In the genomic region with DNA sequence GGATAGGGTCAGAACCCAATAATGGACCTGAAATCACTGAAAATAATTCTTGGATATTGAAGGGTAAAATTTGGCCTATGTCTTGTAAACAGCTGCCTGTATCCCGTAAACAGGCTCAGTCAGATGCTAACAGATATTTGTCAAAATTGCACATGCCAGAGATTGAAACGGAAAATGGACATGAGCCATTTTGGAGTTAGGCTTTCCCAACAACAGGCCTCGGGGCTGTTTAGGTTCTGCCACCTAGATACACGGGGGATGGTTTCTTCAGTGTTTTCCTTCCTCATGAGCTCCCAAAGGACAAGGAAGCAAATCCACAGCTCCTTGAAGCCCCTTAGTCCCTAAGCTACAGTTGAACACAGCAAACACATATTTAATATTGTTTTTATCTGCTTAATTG, we compare ENCODE assay signal across 38 cellular contexts.
"Had no signal": no experiment of that assay in that cellular context is flagged by ENCODE, and none has a peak within 500 bp of the region (broad histone marks: within the 10 kb centered on the region; RNA-seq: fewer than 3 reads in every experiment).

No MANE protein-coding gene starts in this region.

- ATAC-seq: activated naive CD4-positive, alpha-beta T cell treated with anti-CD3 and anti-CD28 coated beads, Interleukin-2, amount 50 U/mL, for 72 hours; activated naive CD8-positive, alpha-beta T cell treated with anti-CD3 and anti-CD28 coated beads, Interleukin-2, amount 50 U/mL, for 24 hours; activated T-cell treated with anti-CD3 and anti-CD28 coated beads, Interleukin-2, amount 50 U/mL, for 4 hours; activated T-cell treated with anti-CD3 and anti-CD28 coated beads, Interleukin-2, amount 50 U/mL, for 72 hours; activated T-helper 17 cell treated with anti-CD3 and anti-CD28 coated beads, Interleukin-2, amount 50 U/mL, for 72 hours; body of pancreas had no signal

- H3K9me3 ChIP-seq: adrenal gland, ascending aorta, body of pancreas, breast epithelium had no signal

- H3K27ac Mint-ChIP-seq: activated naive CD4-positive, alpha-beta T cell treated with anti-CD3 and anti-CD28 coated beads for 36 hours; activated naive CD4-positive, alpha-beta T cell treated with anti-CD3 and anti-CD28 coated beads, Interleukin-2, amount 10 ng/mL, durations not matched to agents 7 days and 5 days; activated naive CD4-positive, alpha-beta T cell treated with anti-CD3 and anti-CD28 coated beads, Interleukin-2, amount 50 U/mL, for 24 hours; activated naive CD4-positive, alpha-beta T cell treated with anti-CD3 and anti-CD28 coated beads, Interleukin-2, amount 50 U/mL, for 72 hours; activated naive CD8-positive, alpha-beta T cell; activated naive CD8-positive, alpha-beta T cell treated with anti-CD3 and anti-CD28 coated beads for 36 hours; activated naive CD8-positive, alpha-beta T cell treated with anti-CD3 and anti-CD28 coated beads, Interleukin-2, amount 10 ng/mL, durations not matched to agents 7 days and 5 days; activated naive CD8-positive, alpha-beta T cell treated with anti-CD3 and anti-CD28 coated beads, Interleukin-2, amount 50 U/mL, for 24 hours; activated T-cell treated with anti-CD3 and anti-CD28 coated beads, Interleukin-2, amount 50 U/mL, for 24 hours; activated T-cell treated with anti-CD3 and anti-CD28 coated beads, Interleukin-2, amount 50 U/mL, for 72 hours; activated T-helper 1 cell treated with anti-CD3 and anti-CD28 coated beads, Interleukin-12 subunit alpha, Interleukin-12 subunit beta, Interleukin-2, Interleukin-4 antibody, amounts not matched to agents 30 ng/mL and 10 ng/mL and 1 ng/mL, durations not matched to agents 14 hours and 24 hours and 36 hours; activated T-helper 17 cell treated with anti-CD3 and anti-CD28 coated beads, Interleukin-2, amount 50 U/mL, for 72 hours; activated T-helper 2 cell treated with anti-CD3 and anti-CD28 coated beads, Interferon-gamma antibody, Interleukin-2, Interleukin-4, amounts not matched to agents 10 μg/mL and 5 μg/mL and 100 μg/mL, durations not matched to agents 14 hours and 24 hours and 36 hours; brain had no signal

- H3K27me3 Mint-ChIP-seq: activated naive CD4-positive, alpha-beta T cell treated with anti-CD3 and anti-CD28 coated beads, Interleukin-2, amount 10 ng/mL, durations not matched to agents 7 days and 5 days; activated naive CD4-positive, alpha-beta T cell treated with anti-CD3 and anti-CD28 coated beads, Interleukin-2, amount 50 U/mL, for 24 hours; activated naive CD8-positive, alpha-beta T cell; activated naive CD8-positive, alpha-beta T cell treated with anti-CD3 and anti-CD28 coated beads for 36 hours; activated naive CD8-positive, alpha-beta T cell treated with anti-CD3 and anti-CD28 coated beads, Interleukin-2, amount 10 ng/mL, durations not matched to agents 7 days and 5 days; activated naive CD8-positive, alpha-beta T cell treated with anti-CD3 and anti-CD28 coated beads, Interleukin-2, amount 50 U/mL, for 24 hours; activated T-cell treated with anti-CD3 and anti-CD28 coated beads, Interleukin-2, amount 50 U/mL, for 24 hours; activated T-helper 17 cell treated with anti-CD3 and anti-CD28 coated beads, Interleukin-2, amount 50 U/mL, for 72 hours; brain; central memory CD8-positive, alpha-beta T cell had no signal

- H3K4me3 ChIP-seq: adrenal gland, ascending aorta, body of pancreas, breast epithelium, cardiac muscle cell had no signal

- H3K4me1 ChIP-seq: adrenal gland, ascending aorta, body of pancreas, breast epithelium had no signal

- H3K27ac ChIP-seq: adrenal gland, ascending aorta, body of pancreas, brain microvascular endothelial cell, cardiac muscle cell had no signal

- H3K4me1 Mint-ChIP-seq: activated naive CD4-positive, alpha-beta T cell treated with anti-CD3 and anti-CD28 coated beads, Interleukin-2, amount 10 ng/mL, durations not matched to agents 7 days and 5 days; activated naive CD4-positive, alpha-beta T cell treated with anti-CD3 and anti-CD28 coated beads, Interleukin-2, amount 50 U/mL, for 24 hours; activated naive CD8-positive, alpha-beta T cell treated with anti-CD3 and anti-CD28 coated beads for 36 hours; activated naive CD8-positive, alpha-beta T cell treated with anti-CD3 and anti-CD28 coated beads, Interleukin-2, amount 10 ng/mL, durations not matched to agents 7 days and 5 days; activated naive CD8-positive, alpha-beta T cell treated with anti-CD3 and anti-CD28 coated beads, Interleukin-2, amount 50 U/mL, for 24 hours; brain; central memory CD8-positive, alpha-beta T cell had no signal

- DNase-seq: activated effector memory CD4-positive, alpha-beta T cell treated with anti-CD3 and anti-CD28 coated beads, Interleukin-2, amount 50 U/mL, for 16 hours; activated effector memory CD4-positive, alpha-beta T cell treated with Interleukin-2 at 50 U/mL for 16 hours; activated gamma-delta T cell; activated gamma-delta T cell treated with Interleukin-2 at 50 U/mL for 16 hours; activated naive CD4-positive, alpha-beta T cell; activated naive CD4-positive, alpha-beta T cell treated with anti-CD3 and anti-CD28 coated beads for 36 hours; activated naive CD4-positive, alpha-beta T cell treated with anti-CD3 and anti-CD28 coated beads, Interleukin-2, amount 10 ng/mL, durations not matched to agents 7 days and 5 days; activated naive CD4-positive, alpha-beta T cell treated with anti-CD3 and anti-CD28 coated beads, Interleukin-2, amount 50 U/mL, for 16 hours; activated naive CD4-positive, alpha-beta T cell treated with Interleukin-2 at 50 U/mL for 16 hours; activated naive CD8-positive, alpha-beta T cell treated with anti-CD3 and anti-CD28 coated beads for 36 hours; activated naive CD8-positive, alpha-beta T cell treated with anti-CD3 and anti-CD28 coated beads, Interleukin-2, amount 10 ng/mL, durations not matched to agents 7 days and 5 days; activated naive CD8-positive, alpha-beta T cell treated with anti-CD3 and anti-CD28 coated beads, Interleukin-2, amount 50 U/mL, for 24 hours; activated T-cell treated with anti-CD3 and anti-CD28 coated beads, Interleukin-2, amount 50 U/mL, for 1 hour; activated T-cell treated with anti-CD3 and anti-CD28 coated beads, Interleukin-2, amount 50 U/mL, for 24 hours; activated T-cell treated with anti-CD3 and anti-CD28 coated beads, Interleukin-2, amount 50 U/mL, for 4 hours; activated T-cell treated with anti-CD3 and anti-CD28 coated beads, Interleukin-2, amount 50 U/mL, for 48 hours; activated T-cell treated with anti-CD3 and anti-CD28 coated beads, Interleukin-2, amount 50 U/mL, for 72 hours; adrenal gland; amniotic stem cell; amygdala; anterior cingulate cortex; aorta; body of pancreas; brain microvascular endothelial cell; caudate nucleus; central memory CD4-positive, alpha-beta T cell; cerebellar nuclear complex had no signal

- H3K4me3 Mint-ChIP-seq: activated naive CD4-positive, alpha-beta T cell treated with anti-CD3 and anti-CD28 coated beads for 36 hours; activated naive CD4-positive, alpha-beta T cell treated with anti-CD3 and anti-CD28 coated beads, Interleukin-2, amount 10 ng/mL, durations not matched to agents 7 days and 5 days; activated naive CD4-positive, alpha-beta T cell treated with anti-CD3 and anti-CD28 coated beads, Interleukin-2, amount 50 U/mL, for 24 hours; activated naive CD8-positive, alpha-beta T cell; activated naive CD8-positive, alpha-beta T cell treated with anti-CD3 and anti-CD28 coated beads for 36 hours; activated naive CD8-positive, alpha-beta T cell treated with anti-CD3 and anti-CD28 coated beads, Interleukin-2, amount 10 ng/mL, durations not matched to agents 7 days and 5 days; activated naive CD8-positive, alpha-beta T cell treated with anti-CD3 and anti-CD28 coated beads, Interleukin-2, amount 50 U/mL, for 24 hours; activated T-cell treated with anti-CD3 and anti-CD28 coated beads, Interleukin-2, amount 50 U/mL, for 24 hours; activated T-cell treated with anti-CD3 and anti-CD28 coated beads, Interleukin-2, amount 50 U/mL, for 4 hours; activated T-cell treated with anti-CD3 and anti-CD28 coated beads, Interleukin-2, amount 50 U/mL, for 72 hours; activated T-helper 1 cell treated with anti-CD3 and anti-CD28 coated beads, Interleukin-12 subunit alpha, Interleukin-12 subunit beta, Interleukin-2, Interleukin-4 antibody, amounts not matched to agents 30 ng/mL and 10 ng/mL and 1 ng/mL, durations not matched to agents 14 hours and 24 hours and 36 hours; activated T-helper 17 cell treated with anti-CD3 and anti-CD28 coated beads, Interleukin-2, amount 50 U/mL, for 72 hours; brain; central memory CD8-positive, alpha-beta T cell had no signal

- H3K36me3 Mint-ChIP-seq: activated naive CD4-positive, alpha-beta T cell treated with anti-CD3 and anti-CD28 coated beads, Interleukin-2, amount 10 ng/mL, durations not matched to agents 7 days and 5 days; activated naive CD4-positive, alpha-beta T cell treated with anti-CD3 and anti-CD28 coated beads, Interleukin-2, amount 50 U/mL, for 72 hours; brain had no signal

- H3K9me3 Mint-ChIP-seq: activated naive CD4-positive, alpha-beta T cell treated with anti-CD3 and anti-CD28 coated beads for 36 hours; activated naive CD4-positive, alpha-beta T cell treated with anti-CD3 and anti-CD28 coated beads, Interleukin-2, amount 50 U/mL, for 24 hours; activated naive CD8-positive, alpha-beta T cell treated with anti-CD3 and anti-CD28 coated beads, Interleukin-2, amount 50 U/mL, for 24 hours; activated T-cell treated with anti-CD3 and anti-CD28 coated beads, Interleukin-2, amount 50 U/mL, for 24 hours; activated T-cell treated with anti-CD3 and anti-CD28 coated beads, Interleukin-2, amount 50 U/mL, for 4 hours; activated T-helper 17 cell treated with anti-CD3 and anti-CD28 coated beads, Interleukin-2, amount 50 U/mL, for 72 hours; central memory CD8-positive, alpha-beta T cell had no signal

- H3K36me3 ChIP-seq: adrenal gland, ascending aorta, brain microvascular endothelial cell, breast epithelium, cardiac muscle cell had no signal

- H3K27me3 ChIP-seq: adrenal gland, ascending aorta, body of pancreas, brain microvascular endothelial cell, breast epithelium, cardiac muscle cell had no signal
